8 cellular contexts compared by ENCODE assay signal in genomic region chr10:100828744-100829102, GRCh38.
DNase-seq lines count a peak whose midpoint lies in the region; ATAC-seq and TF ChIP-seq lines count a peak whose summit lies in the region.

No MANE protein-coding gene starts in this region.

- DNase-seq in activated T-cell treated with anti-CD3 and anti-CD28 coated beads, Interleukin-2, amount 50 U/mL, for 4 hours, result no peak
- DNase-seq in activated T-cell treated with anti-CD3 and anti-CD28 coated beads for 4 hours, result no peak
- DNase-seq in activated CD8-positive, alpha-beta memory T cell treated with anti-CD3 and anti-CD28 coated beads, Interleukin-2, amount 50 U/mL, for 48 hours, result peak; percentile 64
- DNase-seq in islet precursor cell, result peak; percentile 64
- DNase-seq in thyroid gland, result peak in 1 of 2 donors; percentile 10
- DNase-seq in ACHN, result no peak

- no peak overlapping the region for H3K27ac ChIP-seq in thyroid gland

- in situ Hi-C loops in ACHN (cut with HindIII; ENCODE audit: low pct_ligation_motif_present, low pct_unique_long_range_greater_than_20kb, low sequenced_read_pairs), result no loop called here

- ATAC-seq in activated T-cell treated with anti-CD3 and anti-CD28 coated beads, Interleukin-2, amount 50 U/mL, for 4 hours, result peak; percentile 39 to 62
- ATAC-seq in HG03280 (IDR thresholded peaks at IDR 0.05; ENCODE audit: unreplicated experiment), result no peak
- no peak for ATAC-seq in HG03108 (IDR thresholded peaks at IDR 0.05; ENCODE audit: unreplicated experiment)

- H3K27me3 Mint-ChIP-seq in activated T-cell treated with anti-CD3 and anti-CD28 coated beads, Interleukin-2, amount 50 U/mL, for 4 hours (ENCODE audit: low read depth), result peaks cover 77% of the 10 kb centered on the region

- peak overlapping the region; percentile 81 for H3K4me3 Mint-ChIP-seq in activated T-cell treated with anti-CD3 and anti-CD28 coated beads, Interleukin-2, amount 50 U/mL, for 4 hours

- no peak for TF ChIP-seq CTCF in thyroid gland (IDR thresholded peaks at IDR 0.05)

- no peaks in the 10 kb centered on the region for H3K9me3 Mint-ChIP-seq in activated T-cell treated with anti-CD3 and anti-CD28 coated beads, Interleukin-2, amount 50 U/mL, for 4 hours

- H3K27me3 ChIP-seq in thyroid gland, result peaks cover 42% of the 10 kb centered on the region

- no peak for TF ChIP-seq POLR2A in thyroid gland (IDR thresholded peaks at IDR 0.05)

- H3K9me3 ChIP-seq in thyroid gland, result no peaks in the 10 kb centered on the region

- H3K36me3 ChIP-seq in thyroid gland, result no peaks in the 10 kb centered on the region

- no peaks in the 10 kb centered on the region for H3K36me3 Mint-ChIP-seq in activated T-cell treated with anti-CD3 and anti-CD28 coated beads, Interleukin-2, amount 50 U/mL, for 4 hours (ENCODE audit: insufficient read depth)

- intact Hi-C loops in thyroid gland (cut with DNase I), result no loop called here

- H3K4me1 ChIP-seq in thyroid gland, result peaks cover 22 to 43% of the 10 kb centered on the region in 2 donors

- H3K4me3 ChIP-seq in thyroid gland (replicated peaks in 1 of 3), result peak overlapping the region in 2 of 3 donors; percentile 5 to 35

- H3K4me1 Mint-ChIP-seq in activated T-cell treated with anti-CD3 and anti-CD28 coated beads, Interleukin-2, amount 50 U/mL, for 4 hours (ENCODE audit: low read depth), result peaks cover 25% of the 10 kb centered on the region

- 3 to 4% methylated on average over 8 to 20 of the region's 20 CpGs for WGBS in thyroid gland, 2 donors

Comparison
In these comparisons a context has a peak if more than half of its experiments do, and no peak if none do; other contexts are left out.
1. ATAC-seq: peak in activated T-cell treated with anti-CD3 and anti-CD28 coated beads, Interleukin-2, amount 50 U/mL, for 4 hours (2 of 2); none in HG03280 (single experiment) and HG03108 (single experiment).
2. DNase-seq: peak in activated CD8-positive, alpha-beta memory T cell treated with anti-CD3 and anti-CD28 coated beads, Interleukin-2, amount 50 U/mL, for 48 hours (single experiment) and islet precursor cell (single experiment); none in activated T-cell treated with anti-CD3 and anti-CD28 coated beads, Interleukin-2, amount 50 U/mL, for 4 hours (single experiment), activated T-cell treated with anti-CD3 and anti-CD28 coated beads for 4 hours (single experiment) and ACHN (single experiment).